ENCODE assay signal across 9 cellular contexts in the genomic region with DNA sequence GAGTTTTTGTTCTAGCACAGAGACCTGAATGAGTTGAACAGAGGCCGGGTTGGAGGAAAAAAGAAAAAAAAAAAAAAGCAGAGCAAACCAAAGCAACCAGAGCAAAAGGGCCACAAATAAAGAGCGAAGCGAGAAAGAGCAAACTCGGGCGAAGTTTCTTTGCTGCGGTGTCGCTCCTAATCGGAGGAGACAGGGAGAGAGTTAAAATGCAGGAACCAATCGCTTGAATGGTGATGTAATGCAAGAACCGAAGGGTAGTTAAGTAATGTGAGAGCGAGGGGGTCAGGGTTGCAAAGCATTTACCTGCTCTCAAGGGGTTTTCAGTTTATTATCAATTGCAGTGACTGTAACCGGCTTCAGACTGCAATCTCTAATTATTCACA.
DNase-seq lines count a peak whose midpoint lies in the region; ATAC-seq and TF ChIP-seq lines count a peak whose summit lies in the region.
"Had no signal": no experiment of that assay in that cellular context is flagged by ENCODE, and none has a peak within 500 bp of the region (broad histone marks: within the 10 kb centered on the region; RNA-seq: fewer than 3 reads in every experiment).

No MANE protein-coding gene starts in this region.

- peak overlapping the region; percentile 34 for H3K9ac ChIP-seq in NT2/D1 (ENCODE audit: insufficient read length, low read depth)
- peak overlapping the region; percentile 47 to 61 for H3K9ac ChIP-seq in mucosa of rectum (ENCODE audit: low read depth in 1 of 2, low read length in 2 of 2)

- peaks cover 21 to 22% of the 10 kb centered on the region in 2 donors for H3K27me3 Mint-ChIP-seq in effector memory CD8-positive, alpha-beta T cell
- H3K27me3 Mint-ChIP-seq in type B pancreatic cell = peaks cover 7% of the 10 kb centered on the region
- H3K27me3 Mint-ChIP-seq: memory B cell had no signal

- no peaks in the 10 kb centered on the region for H3K9me3 Mint-ChIP-seq in effector memory CD8-positive, alpha-beta T cell
- H3K9me3 Mint-ChIP-seq in type B pancreatic cell = no peaks in the 10 kb centered on the region
- H3K9me3 Mint-ChIP-seq: memory B cell had no signal

- H3K4me1 Mint-ChIP-seq in effector memory CD8-positive, alpha-beta T cell (ENCODE audit: low read depth in 2 of 2) = no peaks in the 10 kb centered on the region
- peaks cover 29% of the 10 kb centered on the region for H3K4me1 Mint-ChIP-seq in type B pancreatic cell (ENCODE audit: unreplicated experiment)

- H3K9me3 ChIP-seq in NT2/D1 (ENCODE audit: insufficient read depth, low read length) (no peaks in the 10 kb centered on the region), mucosa of rectum (ENCODE audit: control insufficient read depth in 2 of 2, low read length in 2 of 2) (no peaks in the 10 kb centered on the region)

- H3K27ac ChIP-seq in mucosa of rectum (ENCODE audit: low read depth in 2 of 2, low read length in 2 of 2) = peak overlapping the region; percentile 32 to 75

- DNase-seq in BJ (ENCODE audit: low read depth) = no peak
- DNase-seq in NT2/D1 (ENCODE audit: low read depth, low spot score) = peak; percentile 75
- DNase-seq in epithelial cell of esophagus (ENCODE audit: low read depth) = peak; percentile 68
- DNase-seq in COR-L47 (lab: John Stamatoyannopoulos, UW) = no peak
- no peak for DNase-seq in effector memory CD8-positive, alpha-beta T cell
- no peak for DNase-seq in activated T-cell treated with anti-CD3 and anti-CD28 coated beads, Interleukin-2, amount 50 U/mL, for 1 hour
- DNase-seq in type B pancreatic cell (ENCODE audit: extremely low spot score, unreplicated experiment) = no peak

- POLR2A ChIA-PET in BJ (lab: Charles Lee) = no interaction called here

- H3K4me3 Mint-ChIP-seq in effector memory CD8-positive, alpha-beta T cell = no peak overlapping the region
- H3K4me3 Mint-ChIP-seq in type B pancreatic cell = no peak overlapping the region
- H3K4me3 Mint-ChIP-seq: memory B cell had no signal

- TF ChIP-seq CTCF in BJ (IDR thresholded peaks at IDR 0.05; ENCODE audit: insufficient read depth, low read depth, low read length) (no peak), epithelial cell of esophagus (IDR thresholded peaks at IDR 0.05; ENCODE audit: insufficient read depth, low read depth, low read length, missing control alignments) (no peak), type B pancreatic cell (conservative IDR thresholded peaks at IDR 0.05) (no peak)

- no peak overlapping the region for H3K27ac Mint-ChIP-seq in effector memory CD8-positive, alpha-beta T cell
- no peak overlapping the region for H3K27ac Mint-ChIP-seq in type B pancreatic cell
- H3K27ac Mint-ChIP-seq: memory B cell had no signal

- ATAC-seq in effector memory CD8-positive, alpha-beta T cell (replicated peaks) = no peak

- H3K36me3 ChIP-seq in BJ (ENCODE audit: control insufficient read depth, insufficient read depth, low read length) (no peaks in the 10 kb centered on the region), NT2/D1 (ENCODE audit: insufficient read depth, insufficient read length, low read length) (peaks cover 16% of the 10 kb centered on the region), mucosa of rectum (ENCODE audit: control insufficient read depth in 2 of 2, insufficient read depth in 2 of 2, low read length in 2 of 2) (no peaks in the 10 kb centered on the region)

- H3K4me1 ChIP-seq in NT2/D1 (ENCODE audit: insufficient read depth, insufficient read length) (peaks cover 9% of the 10 kb centered on the region), mucosa of rectum (ENCODE audit: control insufficient read depth in 2 of 2, insufficient read depth in 2 of 2, low read length in 2 of 2) (peaks cover 6 to 7% of the 10 kb centered on the region in 2 donors)

- CTCF ChIA-PET in BJ (lab: Yijun Ruan, JAX) = interaction anchor here (0.5 to 1.3 kb wide), 3 partner anchors 93 to 225 kb away, joined by 3 to 6 read pairs (median 3); no protein-coding TSS in a partner anchor

- no peaks in the 10 kb centered on the region for H3K36me3 Mint-ChIP-seq in effector memory CD8-positive, alpha-beta T cell (ENCODE audit: insufficient read depth)
- H3K36me3 Mint-ChIP-seq in type B pancreatic cell = peaks cover 7% of the 10 kb centered on the region
- H3K36me3 Mint-ChIP-seq: memory B cell had no signal

- H3K4me3 ChIP-seq in BJ (ENCODE audit: low read depth, low read length) = peak overlapping the region; percentile 43
- H3K4me3 ChIP-seq in NT2/D1 (ENCODE audit: insufficient read length, low read depth) = peak overlapping the region; percentile 55
- peak overlapping the region; percentile 49 for H3K4me3 ChIP-seq in epithelial cell of esophagus (ENCODE audit: low read length)
- H3K4me3 ChIP-seq in mucosa of rectum (ENCODE audit: low read length in 2 of 2) = peak overlapping the region; percentile 54 to 56

- no peaks in the 10 kb centered on the region for H3K27me3 ChIP-seq in BJ (ENCODE audit: control insufficient read depth, insufficient read depth, low read length)
- H3K27me3 ChIP-seq in NT2/D1 (ENCODE audit: insufficient read depth, insufficient read length) = no peaks in the 10 kb centered on the region
- peaks cover 2 to 10% of the 10 kb centered on the region in 2 donors for H3K27me3 ChIP-seq in mucosa of rectum (ENCODE audit: control insufficient read depth in 2 of 2, insufficient read depth in 2 of 2, low read length in 2 of 2)

Comparison
In these comparisons a context has a peak if more than half of its experiments do, and no peak if none do; other contexts are left out.
1. DNase-seq: peak in NT2/D1 (single experiment) and epithelial cell of esophagus (single experiment); none in BJ (single experiment), COR-L47 (single experiment), effector memory CD8-positive, alpha-beta T cell (0 of 3), activated T-cell treated with anti-CD3 and anti-CD28 coated beads, Interleukin-2, amount 50 U/mL, for 1 hour (single experiment) and type B pancreatic cell (single experiment).
2. Peak in every context shown above with its lines, with median percentiles within 50 percentile points of each other: H3K4me3 ChIP-seq.